ENCODE assay signal across 1 cellular context in genomic region chr6:136289327-136289578, GRCh38.
TF ChIP-seq lines count a peak whose summit lies in the region.

No MANE protein-coding gene starts in this region.

TF ChIP-seq in GM12878, 131 proteins besides CTCF, POLR2A, EP300 and RAD21 (continued from another document):
- TF ChIP-seq E2F4 (IDR thresholded peaks at IDR 0.05; ENCODE audit: low read depth, low read length) (no peak), ETV6 (conservative IDR thresholded peaks at IDR 0.05 in 1 of 2, IDR thresholded peaks at IDR 0.05 in 1 of 2; ENCODE audit: borderline replicate concordance in 1 of 2, low read depth in 1 of 2) (no peak), RFX5 (IDR thresholded peaks at IDR 0.05; ENCODE audit: low read depth, low read length) (0 out of 2 replicates have a peak, but pooled peaks have one; percentile 5), SUPT20H (IDR thresholded peaks at IDR 0.05; ENCODE audit: borderline replicate concordance, control insufficient read depth, low read depth, low read length) (no peak), BCLAF1 (IDR thresholded peaks at IDR 0.05) (no peak), ZZZ3 (IDR thresholded peaks at IDR 0.05; ENCODE audit: control insufficient read depth, insufficient read length, low read depth) (no peak), GABPA (IDR thresholded peaks at IDR 0.05; ENCODE audit: low read depth) (no peak), BACH1 (IDR thresholded peaks at IDR 0.05; ENCODE audit: borderline replicate concordance) (peak; percentile 86; the same call in 1 of the 2 replicates), SKIL (IDR thresholded peaks at IDR 0.05; ENCODE audit: low read depth, poor library complexity, severe bottlenecking) (no peak), NFXL1 (IDR thresholded peaks at IDR 0.05; ENCODE audit: borderline replicate concordance) (no peak), USF1 (IDR thresholded peaks at IDR 0.05; ENCODE audit: borderline replicate concordance, extremely low read length, insufficient read depth, low read depth, low read length) (no peak), E4F1 (IDR thresholded peaks at IDR 0.05; ENCODE audit: borderline replicate concordance, partially characterized antibody) (no peak), HDGF (IDR thresholded peaks at IDR 0.05) (0 out of 2 replicates have a peak, but pooled peaks have one; percentile 3), RELB (IDR thresholded peaks at IDR 0.05; ENCODE audit: low read depth) (no peak), SPI1 (IDR thresholded peaks at IDR 0.05; ENCODE audit: borderline replicate concordance, insufficient read depth, low read depth, low read length) (no peak), NR2C2 (IDR thresholded peaks at IDR 0.05; ENCODE audit: borderline replicate concordance, control insufficient read depth, insufficient read length, low read depth) (no peak), GATAD2B (conservative IDR thresholded peaks at IDR 0.05; ENCODE audit: low read depth) (no peak; the same call in 1 of the 2 replicates), IRF4 (IDR thresholded peaks at IDR 0.05; ENCODE audit: low read depth, low read length) (no peak), SIN3A (IDR thresholded peaks at IDR 0.05; ENCODE audit: low read depth, low read length) (no peak), RAD51 (IDR thresholded peaks at IDR 0.05) (no peak), FOXK2 (IDR thresholded peaks at IDR 0.05) (no peak), SIX5 (IDR thresholded peaks at IDR 0.05; ENCODE audit: low read depth, low read length, severe bottlenecking) (no peak), YY1 (IDR thresholded peaks at IDR 0.05; ENCODE audit: low read depth, low read length) (no peak), ZBED1 (IDR thresholded peaks at IDR 0.05; ENCODE audit: borderline replicate concordance) (no peak), LARP7 (IDR thresholded peaks at IDR 0.05) (peak; percentile 66; the same call in 1 of the 2 replicates), CHD2 (IDR thresholded peaks at IDR 0.05; ENCODE audit: borderline replicate concordance, low read depth, low read length) (peak; percentile 66; the same call in 1 of the 2 replicates), MYC (IDR thresholded peaks at IDR 0.05; ENCODE audit: insufficient read depth, insufficient read length, insufficient replicate concordance, low read length, severe bottlenecking) (peak; percentile 70), IRF5 (IDR thresholded peaks at IDR 0.05; ENCODE audit: borderline replicate concordance) (no peak), MAX (IDR thresholded peaks at IDR 0.05; ENCODE audit: low read depth, low read length) (peak; percentile 60), IKZF2 (IDR thresholded peaks at IDR 0.05) (0 out of 4 replicates have a peak, but pooled peaks of 1 of the 2 experiments have one; percentile 5), RB1 (IDR thresholded peaks at IDR 0.05; ENCODE audit: borderline replicate concordance) (0 out of 2 replicates have a peak, but pooled peaks have one; percentile 66), MLLT1 (IDR thresholded peaks at IDR 0.05) (no peak), PAX5 (IDR thresholded peaks at IDR 0.05; ENCODE audit: borderline replicate concordance, low read depth, low read length) (no peak), FOS (IDR thresholded peaks at IDR 0.05; ENCODE audit: borderline replicate concordance, extremely low read depth, insufficient read length) (no peak), NR2C1 (IDR thresholded peaks at IDR 0.05) (no peak), TCF7 (IDR thresholded peaks at IDR 0.05; ENCODE audit: borderline replicate concordance) (no peak), SP1 (IDR thresholded peaks at IDR 0.05; ENCODE audit: low read depth, low read length) (no peak), NFYA (IDR thresholded peaks at IDR 0.05; ENCODE audit: borderline replicate concordance, low read depth, low read length) (no peak), MTA3 (IDR thresholded peaks at IDR 0.05; ENCODE audit: borderline replicate concordance, low read length) (no peak), ZNF622 (IDR thresholded peaks at IDR 0.05) (no peak), REST (IDR thresholded peaks at IDR 0.05; ENCODE audit: low read depth, low read length) (no peak), POLR2AphosphoS5 (IDR thresholded peaks at IDR 0.05; ENCODE audit: low read length) (no peak; the same call in 1 of the 2 replicates), CREM (IDR thresholded peaks at IDR 0.05; ENCODE audit: low read depth) (no peak), TCF3 (IDR thresholded peaks at IDR 0.05; ENCODE audit: borderline replicate concordance, insufficient read depth, low read depth, low read length) (no peak)
